Comparison of ENCODE assay signal across 24 cellular contexts in the genomic region with DNA sequence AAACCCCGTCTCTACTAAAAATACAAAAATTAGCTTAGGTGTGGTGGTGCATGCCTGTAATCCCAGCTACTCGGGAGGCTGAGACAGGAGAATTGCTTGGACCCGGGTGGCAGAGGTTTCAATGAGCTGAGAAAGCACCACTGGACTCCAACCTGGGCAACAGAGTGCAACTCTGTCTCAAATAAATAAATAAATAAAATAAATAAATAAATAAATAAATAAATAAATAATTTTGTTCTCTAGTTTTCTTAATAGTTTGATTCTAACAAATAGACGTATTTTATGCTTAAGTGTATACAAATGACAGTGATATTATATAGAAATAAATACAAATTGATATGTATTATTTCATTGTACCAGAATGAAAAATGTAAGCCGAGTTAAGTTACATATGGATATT.
DNase-seq lines count a peak whose midpoint lies in the region; ATAC-seq, FAIRE-seq and TF ChIP-seq lines count a peak whose summit lies in the region.
"Had no signal": no experiment of that assay in that cellular context is flagged by ENCODE, and none has a peak within 500 bp of the region (broad histone marks: within the 10 kb centered on the region; RNA-seq: fewer than 3 reads in every experiment).

No MANE protein-coding gene starts in this region.

- no peak for ATAC-seq in A549
- ATAC-seq in pancreas: no peak
- ATAC-seq in HG02885 (IDR thresholded peaks at IDR 0.05; ENCODE audit: poor library complexity, unreplicated experiment): no peak
- ATAC-seq: GM12878 had no signal

- H3K27ac ChIP-seq in A549 (no peak overlapping the region), pancreas (no peak overlapping the region)
- H3K27ac ChIP-seq: 22Rv1, BLaER1 had no signal

- H3K4me1 ChIP-seq in A549 (no peaks in the 10 kb centered on the region), pancreas (no peaks in the 10 kb centered on the region)
- H3K4me1 ChIP-seq: BLaER1 had no signal

- FAIRE-seq in A549 (lab: Jason Lieb, UNC): no peak
- FAIRE-seq in TTC549 (lab: Jason Lieb, UNC): peak; percentile 28
- FAIRE-seq in pancreas (lab: Jason Lieb, UNC): peak; percentile 57
- FAIRE-seq: GM12878, GM12892, GM18507 had no signal

- H3K4me3 ChIP-seq in A549 (no peak overlapping the region), pancreas (no peak overlapping the region)
- H3K4me3 ChIP-seq: BLaER1, GM12878 had no signal

- no peak overlapping the region for H3K4me2 ChIP-seq in A549
- H3K4me2 ChIP-seq: BLaER1 had no signal

- WGBS in A549 (ENCODE audit: missing lambda C conversion rate): 11% methylated on average over 5 of the region's 5 CpGs
- 56 to 79% methylated on average over 5 of the region's 5 CpGs for whole genome bisulfite sequencing in pancreas, 2 donors

- DNase-seq in A549 (ENCODE audit: low read depth in 1 of 2, low spot score in 1 of 2): no peak
- no peak for DNase-seq in pancreas
- no peak for DNase-seq in NCI-H2171 (lab: John Stamatoyannopoulos, UW)
- DNase-seq: ACHN; BE2C; C1 segment of cervical spinal cord; CD4-positive, alpha-beta memory T cell; CD4-positive, CD25-positive, alpha-beta regulatory T cell; CD8-positive, alpha-beta memory T cell; COR-L47; DMS 273 treated with DMSO at 0.1 percent for 48 hours; DMS153; DMS53; DMS79; DND-41; EL; GDM1 had no signal

- H3K9me3 ChIP-seq in A549 (no peaks in the 10 kb centered on the region), pancreas (no peaks in the 10 kb centered on the region)
- H3K9me3 ChIP-seq: BE2C, BLaER1 had no signal

- no peak for TF ChIP-seq EP300 in A549 (IDR thresholded peaks at IDR 0.05)

- H3K27me3 ChIP-seq in pancreas: no peaks in the 10 kb centered on the region
- H3K27me3 ChIP-seq: BE2C, BLaER1 had no signal

- CTCF ChIA-PET in A549 (lab: Yijun Ruan, JAX): no interaction called here

- intact Hi-C loops in pancreas (cut with DNase I): no loop called here

- no peak for TF ChIP-seq POLR2A in A549 (IDR thresholded peaks at IDR 0.05; ENCODE audit: low read length)

- no peak for TF ChIP-seq RAD21 in A549 (conservative IDR thresholded peaks at IDR 0.05 in 1 of 2, IDR thresholded peaks at IDR 0.05 in 1 of 2)

- no peaks in the 10 kb centered on the region for H3K36me3 ChIP-seq in pancreas
- H3K36me3 ChIP-seq: BE2C, BLaER1 had no signal

- no peak for TF ChIP-seq CTCF in A549 (IDR thresholded peaks at IDR 0.05)
- no peak for TF ChIP-seq CTCF in pancreas (IDR thresholded peaks at IDR 0.05)

- POLR2A ChIA-PET in A549 (lab: Yijun Ruan, JAX): no interaction called here

TF ChIP-seq in A549, 52 proteins besides CTCF, POLR2A, EP300 and RAD21:
- 0 out of 2 replicates have a peak, but pooled peaks have one; percentile 12 for TF ChIP-seq ZC3H11A (IDR thresholded peaks at IDR 0.05)
- TF ChIP-seq TP53 (CRISPR knock-in tag; IDR thresholded peaks at IDR 0.05): no peak
